In the genomic region with DNA sequence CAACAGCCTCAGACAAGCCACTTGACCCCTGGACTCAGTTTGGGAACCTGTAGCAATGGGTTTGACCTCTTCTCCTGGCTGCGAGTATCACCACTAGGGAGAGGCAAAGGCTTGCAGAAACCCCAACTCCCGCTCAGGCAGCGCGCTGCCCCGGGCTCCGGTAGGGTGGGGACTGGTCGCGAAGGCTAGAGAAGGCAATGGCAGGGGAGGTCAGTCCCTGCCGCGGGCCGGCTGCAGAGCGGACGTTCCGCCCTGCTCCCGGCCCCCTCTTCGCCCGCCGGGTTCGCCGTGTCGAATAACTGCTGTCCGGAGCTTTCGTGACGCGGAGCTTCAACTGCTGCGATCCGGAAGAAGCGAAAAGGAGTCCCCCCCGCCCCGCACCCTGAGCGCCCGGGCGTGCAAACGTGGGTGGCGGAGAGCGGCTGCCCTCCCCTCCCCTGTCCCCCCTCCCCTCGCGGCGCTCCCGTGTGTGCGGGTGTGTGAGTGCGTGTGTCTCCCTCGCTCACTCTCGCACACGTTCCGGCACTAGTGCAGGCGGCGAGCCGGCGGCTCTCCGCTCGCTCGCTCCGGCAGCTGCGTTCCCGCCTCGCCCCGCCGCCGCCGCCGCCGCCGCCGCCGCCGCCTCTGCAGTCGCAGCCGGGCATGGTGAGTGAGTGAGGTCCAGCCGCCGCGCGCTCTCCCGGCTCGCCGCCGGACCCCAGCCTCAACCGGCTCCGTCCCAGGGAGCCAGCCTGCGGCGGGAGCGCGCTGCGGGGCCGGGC, we compare ENCODE assay signal across 10 cellular contexts. TPM values are rescaled to one million over a fixed set of nuclear protein-coding genes. Genes with fewer than 3 reads are reported as not detected.
DNase-seq lines count a peak whose midpoint lies in the region; ATAC-seq, FAIRE-seq and TF ChIP-seq lines count a peak whose summit lies in the region.
"Had no signal": no experiment of that assay in that cellular context is flagged by ENCODE, and none has a peak within 500 bp of the region (broad histone marks: within the 10 kb centered on the region; RNA-seq: fewer than 3 reads in every experiment).

No MANE protein-coding gene starts in this region.

- H3K27me3 ChIP-seq in RWPE2 (ENCODE audit: insufficient read depth, poor library complexity, severe bottlenecking) (peaks cover 29% of the 10 kb centered on the region), heart left ventricle (peaks cover 8 to 70% (median 45%) of the 10 kb centered on the region in 9 donors), mucosa of stomach (ENCODE audit: control insufficient read depth, insufficient read depth, low read length) (peaks cover 46% of the 10 kb centered on the region), transverse colon (peaks cover 75% of the 10 kb centered on the region)

- in situ Hi-C loops in transverse colon (cut with MboI; ENCODE audit: low pct_ligation_motif_present in 1 of 4, low pct_unique_long_range_greater_than_20kb in 1 of 4, low sequenced_read_pairs in 3 of 4): loop anchor here in 1 of 4 donors (25.0 kb wide), 1 partner anchor 153 kb away; no protein-coding TSS in a partner anchor

- H3K4me1 ChIP-seq in RWPE2 (ENCODE audit: insufficient read depth, poor library complexity, severe bottlenecking) (no peaks in the 10 kb centered on the region), heart left ventricle (peaks cover 0 to 14% (median 0%) of the 10 kb centered on the region in 12 donors), mucosa of stomach (ENCODE audit: control insufficient read depth, insufficient read depth, low read length) (peaks cover 4% of the 10 kb centered on the region), transverse colon (peaks cover 0 to 11% (median 3%) of the 10 kb centered on the region in 4 donors)
- H3K4me1 ChIP-seq: right lobe of liver had no signal

- intact Hi-C loops in heart left ventricle (cut with DNase I): no loop called here
- intact Hi-C loops in transverse colon (cut with DNase I; ENCODE audit: low total_unique reads): no loop called here

- 0 to 2% (median 1%) methylated on average over 20 to 85 of the region's 85 CpGs for WGBS in heart left ventricle, 4 donors
- WGBS in transverse colon (ENCODE audit: low coverage in 1 of 2), 2 donors: 15% methylated on average over 78 of the region's 85 CpGs; no CpG with 5 or more reads in 1 of the 2 donors

- no peaks in the 10 kb centered on the region for H3K36me3 ChIP-seq in RWPE2 (ENCODE audit: low read depth)
- no peaks in the 10 kb centered on the region for H3K36me3 ChIP-seq in heart left ventricle
- H3K36me3 ChIP-seq in mucosa of stomach (ENCODE audit: control insufficient read depth, insufficient read depth, low read length): no peaks in the 10 kb centered on the region
- H3K36me3 ChIP-seq in transverse colon: no peaks in the 10 kb centered on the region
- H3K36me3 ChIP-seq: right lobe of liver had no signal

- TF ChIP-seq EP300 in transverse colon (IDR thresholded peaks at IDR 0.05; ENCODE audit: low read depth): no peak

- ATAC-seq in RWPE2 (ENCODE audit: low read depth): peak; percentile 23; the same call in 1 of the 3 replicates
- peak in 3 of 4 donors; percentile 32 to 59 (median 49) for ATAC-seq in heart left ventricle
- no peak for ATAC-seq in HG03159 (IDR thresholded peaks at IDR 0.05; ENCODE audit: unreplicated experiment)

- peak overlapping the region; percentile 28 for H3K9ac ChIP-seq in mucosa of stomach (ENCODE audit: low read length)

- H3K4me3 ChIP-seq in RWPE2 (ENCODE audit: severe bottlenecking) (no peak overlapping the region), heart left ventricle (peak overlapping the region in 11 of 12 donors; percentile 2 to 55 (median 45)), mucosa of stomach (ENCODE audit: low read length) (no peak overlapping the region), transverse colon (peak overlapping the region in 3 of 4 donors; percentile 30 to 45 (median 32))
- H3K4me3 ChIP-seq: right lobe of liver had no signal

- H3K9me3 ChIP-seq in RWPE2 (ENCODE audit: severe bottlenecking) (no peaks in the 10 kb centered on the region), heart left ventricle (no peaks in the 10 kb centered on the region), mucosa of stomach (ENCODE audit: control insufficient read depth, low read length) (no peaks in the 10 kb centered on the region), transverse colon (no peaks in the 10 kb centered on the region)
- H3K9me3 ChIP-seq: right lobe of liver had no signal

- DNase-seq in RWPE2 (ENCODE audit: low spot score) (no peak), heart left ventricle (peak in 1 of 5 donors; percentile 46), transverse colon (peak; percentile 15), NCI-H1092 (lab: John Stamatoyannopoulos, UW) (no peak), GM19239 (ENCODE audit: insufficient read length, low spot score) (no peak)
- DNase-seq: EL, right lobe of liver had no signal

- FAIRE-seq in GM19239 (lab: Jason Lieb, UNC): no peak
- FAIRE-seq: bronchial epithelial cell had no signal

- TF ChIP-seq POLR2A in heart left ventricle (IDR thresholded peaks at IDR 0.05) (no peak), transverse colon (IDR thresholded peaks at IDR 0.05) (no peak)

- no peak for TF ChIP-seq CTCF in RWPE2 (IDR thresholded peaks at IDR 0.05; ENCODE audit: poor library complexity, severe bottlenecking)
- no peak for TF ChIP-seq CTCF in heart left ventricle (IDR thresholded peaks at IDR 0.05)
- TF ChIP-seq CTCF in transverse colon (IDR thresholded peaks at IDR 0.05): no peak

- H3K27ac ChIP-seq in RWPE2 (ENCODE audit: poor library complexity, severe bottlenecking) (no peak overlapping the region), heart left ventricle (peak overlapping the region in 2 of 12 donors; percentile 22 to 29), transverse colon (no peak overlapping the region)
- H3K27ac ChIP-seq: right lobe of liver had no signal

RNA-seq across cellular contexts. Expression of gene SHISA6, which starts 0.8 kb away (rescaled TPM):
- total RNA-seq in heart left ventricle (1 to 10 TPM in 1 of 9 donors, under 1 TPM in 8; 0.16 to 1.0 (median 0.29) TPM), transverse colon (1 to 10 TPM in 1 of 4 donors, under 1 TPM in 2, not detected in 1; 0.14 to 4.2 (median 0.32) TPM)
- polyA plus RNA-seq in heart left ventricle: under 1 TPM; 0.27 to 0.35 TPM
- total RNA-seq: bronchial epithelial cell, right lobe of liver had no signal

Comparison
In these comparisons a context has a peak if more than half of its experiments do, and no peak if none do; other contexts are left out.
1. H3K4me3 ChIP-seq: peak in heart left ventricle (11 of 12) and transverse colon (3 of 4); none in RWPE2 (single experiment) and mucosa of stomach (single experiment).